Comparison of ENCODE assay signal across 8 cellular contexts in the genomic region with DNA sequence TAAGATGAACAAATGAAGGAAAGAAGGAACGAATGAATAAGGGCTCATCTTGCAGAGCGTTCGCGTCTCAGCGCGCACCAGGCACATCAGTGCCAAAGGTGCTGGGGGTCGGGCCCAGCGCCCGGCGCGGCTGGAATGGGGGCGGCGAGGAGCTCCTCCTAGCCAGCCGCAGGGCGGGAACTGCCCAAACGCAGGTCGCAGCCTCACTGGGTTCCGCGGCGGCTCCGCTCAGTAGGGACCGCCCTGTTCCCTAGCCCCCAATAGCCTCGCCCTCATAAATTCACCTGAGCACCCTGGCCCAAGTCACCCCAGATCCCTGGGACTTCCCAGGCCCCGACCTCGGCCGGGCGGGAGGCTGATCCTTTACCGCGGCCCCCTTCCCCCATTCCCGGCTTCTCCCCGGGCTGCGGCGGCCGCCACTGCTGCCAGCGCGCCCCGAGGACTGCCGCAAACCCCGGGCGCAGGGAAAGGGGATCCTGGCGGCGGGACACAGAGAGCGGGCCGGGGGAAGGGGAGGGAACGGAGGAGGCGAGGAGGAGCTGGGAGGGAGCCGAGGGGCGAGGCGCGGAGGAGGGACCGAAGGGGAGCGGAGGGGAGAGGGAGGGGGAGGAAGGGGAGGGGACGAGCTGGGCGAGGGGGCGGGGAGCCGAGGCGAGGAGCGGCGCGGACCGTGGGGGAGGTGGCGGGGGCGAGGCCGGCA. TPM values are rescaled to one million over a fixed set of nuclear protein-coding genes. Genes with fewer than 3 reads are reported as not detected.
DNase-seq lines count a peak whose midpoint lies in the region; ATAC-seq lines count a peak whose summit lies in the region.

No MANE protein-coding gene starts in this region.

- H3K27me3 Mint-ChIP-seq in central memory CD8-positive, alpha-beta T cell: peaks cover 85% of the 10 kb centered on the region
- H3K27me3 Mint-ChIP-seq in naive B cell: peaks cover 56 to 87% (median 75%) of the 10 kb centered on the region in 3 donors

- no peaks in the 10 kb centered on the region for H3K27me3 ChIP-seq in aorta (ENCODE audit: control insufficient read depth in 1 of 2, insufficient read depth in 2 of 2, low read length in 1 of 2)

- peak overlapping the region; percentile 67 for H3K4me3 Mint-ChIP-seq in central memory CD8-positive, alpha-beta T cell
- peak overlapping the region; percentile 69 to 88 (median 77) for H3K4me3 Mint-ChIP-seq in naive B cell

- H3K36me3 ChIP-seq in aorta (ENCODE audit: control insufficient read depth in 1 of 2, insufficient read depth in 2 of 2, low read length in 1 of 2): no peaks in the 10 kb centered on the region

- H3K36me3 Mint-ChIP-seq in central memory CD8-positive, alpha-beta T cell (ENCODE audit: insufficient read depth): no peaks in the 10 kb centered on the region
- H3K36me3 Mint-ChIP-seq in naive B cell: no peaks in the 10 kb centered on the region

- no peaks in the 10 kb centered on the region for H3K9me3 ChIP-seq in aorta (ENCODE audit: control insufficient read depth, low read length)

- H3K4me1 Mint-ChIP-seq in central memory CD8-positive, alpha-beta T cell: no peaks in the 10 kb centered on the region
- peaks cover 0 to 8% (median 0%) of the 10 kb centered on the region in 3 donors for H3K4me1 Mint-ChIP-seq in naive B cell

- 0 to 1% methylated on average over 38 to 64 of the region's 64 CpGs for WGBS in aorta, 2 donors

- no peak overlapping the region for H3K27ac ChIP-seq in aorta (ENCODE audit: low read depth in 1 of 2, low read length in 2 of 2)

- intact Hi-C loops in aorta (cut with DNase I): no loop called here

- peak overlapping the region; percentile 12 to 28 for H3K4me3 ChIP-seq in aorta (ENCODE audit: low read length in 2 of 2)

- DNase-seq in DMS153 treated with DMSO at 0.1 percent for 48 hours (lab: John Stamatoyannopoulos, UW; ENCODE audit: unreplicated experiment): peak; percentile 31
- DNase-seq in NCI-H2196 (lab: John Stamatoyannopoulos, UW; ENCODE audit: unreplicated experiment): peak; percentile 61
- DNase-seq in central memory CD8-positive, alpha-beta T cell (ENCODE audit: low spot score in 2 of 2): no peak
- no peak for DNase-seq in naive B cell
- peak in 1 of 2 donors; percentile 79 for DNase-seq in aorta
- no peak for DNase-seq in amniotic stem cell (lab: John Stamatoyannopoulos, UW)

- no peaks in the 10 kb centered on the region for H3K9me3 Mint-ChIP-seq in central memory CD8-positive, alpha-beta T cell
- H3K9me3 Mint-ChIP-seq in naive B cell: peaks cover 0 to 2% (median 0%) of the 10 kb centered on the region in 7 donors

- H3K27ac Mint-ChIP-seq in central memory CD8-positive, alpha-beta T cell (ENCODE audit: low read depth): no peak overlapping the region
- peak overlapping the region in 1 of 6 donors; percentile 80 for H3K27ac Mint-ChIP-seq in naive B cell

- H3K4me1 ChIP-seq in aorta (ENCODE audit: control insufficient read depth in 1 of 2, insufficient read depth in 2 of 2, low read length in 2 of 2): no peaks in the 10 kb centered on the region

- ATAC-seq in central memory CD8-positive, alpha-beta T cell (replicated peaks; ENCODE audit: extremely low read depth, poor library complexity, severe bottlenecking): no peak
- ATAC-seq in naive B cell (ENCODE audit: low read depth in 2 of 2) (peak; percentile 18 to 20), aorta (ENCODE audit: low FRiP score) (no peak), HG02973 (IDR thresholded peaks at IDR 0.05; ENCODE audit: unreplicated experiment) (no peak), GM18511 (IDR thresholded peaks at IDR 0.05; ENCODE audit: unreplicated experiment) (no peak)

RNA-seq across cellular contexts. Expression of gene CRHR1, which starts 0.4 kb away (rescaled TPM):
- polyA plus RNA-seq in naive B cell (ENCODE audit: low read depth in 6 of 6) (not detected), aorta (not detected)
- not detected for total RNA-seq in aorta

Comparison
In these comparisons a context has a peak if more than half of its experiments do, and no peak if none do; other contexts are left out.
1. DNase-seq: peak in DMS153 treated with DMSO at 0.1 percent for 48 hours (single experiment) and NCI-H2196 (single experiment); none in central memory CD8-positive, alpha-beta T cell (0 of 2), naive B cell (single experiment) and amniotic stem cell (single experiment).
2. ATAC-seq: peak in naive B cell (2 of 2); none in central memory CD8-positive, alpha-beta T cell (single experiment), aorta (single experiment), HG02973 (single experiment) and GM18511 (single experiment).